Comparison of ENCODE assay signal across 1 cellular context in genomic region chr19:41821003-41821735, GRCh38.
TF ChIP-seq lines count a peak whose summit lies in the region.

No MANE protein-coding gene starts in this region.

TF ChIP-seq in GM12878, 131 proteins besides CTCF, POLR2A, EP300 and RAD21:
- TF ChIP-seq SMC3 (IDR thresholded peaks at IDR 0.05; ENCODE audit: borderline replicate concordance, low read length) (peak; percentile 62), SUZ12 (IDR thresholded peaks at IDR 0.05; ENCODE audit: unreplicated experiment) (no peak), YY1 (IDR thresholded peaks at IDR 0.05; ENCODE audit: low read depth, low read length) (peak; percentile 51; the same call in 1 of the 2 replicates), E2F4 (IDR thresholded peaks at IDR 0.05; ENCODE audit: low read depth, low read length) (no peak)
